ENCODE assay signal across 8 cellular contexts in the genomic region with DNA sequence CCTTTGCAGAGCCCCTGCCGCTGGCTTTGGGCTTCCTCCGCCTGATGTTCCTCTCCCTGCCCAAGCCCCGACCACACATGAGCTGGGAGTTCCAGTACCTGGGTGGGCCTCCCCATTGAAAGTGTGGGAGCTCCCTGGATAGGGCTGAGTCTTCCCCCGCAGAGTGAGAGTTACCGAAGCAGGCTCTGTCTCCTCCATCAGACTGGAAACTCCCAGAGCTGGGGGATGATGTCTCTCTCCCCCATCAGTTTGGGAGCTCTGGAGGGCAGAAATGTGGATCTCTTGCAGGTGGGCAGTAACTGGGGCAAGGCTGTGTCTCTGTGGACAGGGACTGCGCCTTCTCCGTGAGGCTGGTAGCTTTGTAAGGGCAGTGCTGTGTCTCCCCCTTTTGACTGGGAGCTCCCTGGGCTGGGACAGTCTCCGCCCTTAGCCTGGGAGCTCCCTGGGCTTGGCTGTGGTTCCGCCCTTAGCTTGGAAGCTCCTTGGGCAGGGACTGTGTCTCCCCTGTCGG. TPM values are rescaled to one million over a fixed set of nuclear protein-coding genes. Genes with fewer than 3 reads are reported as not detected.
DNase-seq lines count a peak whose midpoint lies in the region; ATAC-seq lines count a peak whose summit lies in the region.

No MANE protein-coding gene starts in this region.

- no peaks in the 10 kb centered on the region for H3K9me3 Mint-ChIP-seq in activated naive CD8-positive, alpha-beta T cell treated with anti-CD3 and anti-CD28 coated beads for 36 hours

- no peaks in the 10 kb centered on the region for H3K27me3 Mint-ChIP-seq in activated naive CD8-positive, alpha-beta T cell treated with anti-CD3 and anti-CD28 coated beads for 36 hours

- H3K4me3 Mint-ChIP-seq in activated naive CD8-positive, alpha-beta T cell treated with anti-CD3 and anti-CD28 coated beads for 36 hours: peak overlapping the region; percentile 97

- peak; percentile 2 to 10 for ATAC-seq in left cardiac atrium

- intact Hi-C loops in left cardiac atrium (cut with DNase I): no loop called here

- H3K36me3 Mint-ChIP-seq in activated naive CD8-positive, alpha-beta T cell treated with anti-CD3 and anti-CD28 coated beads for 36 hours: peaks cover 3% of the 10 kb centered on the region

- DNase-seq in AG20443 (ENCODE audit: low spot score) (peak; percentile 92), HUDEP-2 (lab: John Stamatoyannopoulos, UW; ENCODE audit: unreplicated experiment in 76 of 76) (peak in 70 of 76 experiments; percentile 36 to 86 (median 68)), left cardiac atrium (no peak), retina (peak; percentile 51), occipital lobe (lab: John Stamatoyannopoulos, UW) (no peak), DMS153 (lab: John Stamatoyannopoulos, UW) (no peak), NCI-H345 (lab: John Stamatoyannopoulos, UW) (no peak)
- DNase-seq in activated naive CD8-positive, alpha-beta T cell treated with anti-CD3 and anti-CD28 coated beads for 36 hours: no peak

- H3K4me1 Mint-ChIP-seq in activated naive CD8-positive, alpha-beta T cell treated with anti-CD3 and anti-CD28 coated beads for 36 hours: peaks cover 9% of the 10 kb centered on the region

- peak overlapping the region; percentile 78 for H3K27ac Mint-ChIP-seq in activated naive CD8-positive, alpha-beta T cell treated with anti-CD3 and anti-CD28 coated beads for 36 hours

RNA-seq across cellular contexts. Expression of gene DCAF15, which starts 0.8 kb away (rescaled TPM):
- total RNA-seq in activated naive CD8-positive, alpha-beta T cell treated with anti-CD3 and anti-CD28 coated beads for 36 hours: 10 to 100 TPM; 54.3 to 54.6 TPM
- total RNA-seq in left cardiac atrium (10 to 100 TPM; 17.1 to 19.2 TPM), occipital lobe (10.1 TPM)

RNA-seq across cellular contexts. Expression of gene PODNL1, which starts 14.9 kb away (rescaled TPM):
- total RNA-seq in activated naive CD8-positive, alpha-beta T cell treated with anti-CD3 and anti-CD28 coated beads for 36 hours: not detected
- 1 to 10 TPM; 1.1 to 1.4 TPM for total RNA-seq in left cardiac atrium
- not detected for total RNA-seq in occipital lobe

RNA-seq across cellular contexts. Expression of gene CC2D1A, which starts 47.1 kb away (rescaled TPM):
- total RNA-seq in activated naive CD8-positive, alpha-beta T cell treated with anti-CD3 and anti-CD28 coated beads for 36 hours: 10 to 100 TPM; 24.4 to 25.0 TPM
- total RNA-seq in left cardiac atrium (10 to 100 TPM; 19.4 to 20.5 TPM), occipital lobe (8.9 TPM)

RNA-seq across cellular contexts. Expression of gene BRME1, which starts 47.2 kb away (rescaled TPM):
- 1 to 10 TPM; 6.9 to 7.3 TPM for total RNA-seq in activated naive CD8-positive, alpha-beta T cell treated with anti-CD3 and anti-CD28 coated beads for 36 hours
- total RNA-seq in left cardiac atrium (1 to 10 TPM in 1 of 2 donors, under 1 TPM in 1; 0.62 to 1.1 TPM), occipital lobe (11.1 TPM)

RNA-seq across cellular contexts. Expression of gene RFX1, which starts 53.0 kb away (rescaled TPM):
- 10 to 100 TPM in 1 of 2 experiments, 1 to 10 TPM in 1; 9.9 to 11.4 TPM for total RNA-seq in activated naive CD8-positive, alpha-beta T cell treated with anti-CD3 and anti-CD28 coated beads for 36 hours
- total RNA-seq in left cardiac atrium: 10 to 100 TPM; 11.0 to 12.3 TPM
- 1.7 TPM for total RNA-seq in occipital lobe

Comparison
In these comparisons a context has a peak if more than half of its experiments do, and no peak if none do; other contexts are left out.
1. DNase-seq: peak in AG20443 (single experiment), HUDEP-2 (70 of 76) and retina (single experiment); none in activated naive CD8-positive, alpha-beta T cell treated with anti-CD3 and anti-CD28 coated beads for 36 hours (single experiment), left cardiac atrium (single experiment), occipital lobe (single experiment), DMS153 (single experiment) and NCI-H345 (single experiment).